Comparison of ENCODE assay signal across 1 cellular context in the genomic region with DNA sequence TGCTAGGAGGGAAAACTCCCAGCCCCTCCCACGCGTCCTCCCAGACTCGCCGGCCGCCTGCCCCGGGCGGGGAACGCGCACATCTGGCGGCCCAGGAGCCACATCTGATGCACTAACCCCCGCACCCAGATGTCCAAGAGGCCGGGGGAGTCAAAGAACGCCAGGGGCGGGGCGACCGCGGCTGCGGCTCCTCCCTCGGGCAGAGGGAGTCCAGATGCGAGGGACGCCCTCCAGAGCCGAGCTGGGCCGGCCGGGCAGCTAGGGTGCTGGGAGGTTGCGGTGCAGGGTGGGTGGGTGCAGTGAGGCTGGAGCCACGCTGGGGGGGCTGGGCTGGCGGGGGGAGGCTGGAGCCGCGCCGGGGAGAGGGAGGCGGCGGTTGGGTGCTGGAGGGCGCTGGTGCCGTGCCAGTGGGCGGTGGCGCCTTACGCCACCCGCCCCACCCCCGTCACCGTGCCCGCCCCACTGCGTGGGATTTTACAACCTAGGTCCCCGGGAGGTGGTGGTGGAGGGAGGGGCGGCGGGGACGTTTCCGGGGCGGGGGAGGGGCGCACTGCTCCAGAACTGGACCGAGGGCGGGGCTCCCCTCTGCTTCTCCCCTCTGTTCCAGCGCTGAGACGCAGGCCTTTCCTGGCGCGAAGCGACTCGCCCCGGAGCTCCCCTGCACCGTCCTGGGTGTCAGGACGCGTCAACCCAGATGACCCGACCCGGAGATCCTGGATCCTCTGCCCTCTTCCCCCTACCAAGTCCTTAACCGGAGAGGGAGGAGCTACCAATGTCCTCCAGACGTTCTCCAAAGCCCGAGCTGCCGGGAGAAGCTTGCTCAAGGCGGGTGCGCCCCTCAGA.
TF ChIP-seq lines count a peak whose summit lies in the region.

No MANE protein-coding gene starts in this region.

TF ChIP-seq in K562, 482 proteins besides CTCF, POLR2A, EP300 and RAD21 (continued from another document and continues in another):
- TF ChIP-seq SMAD4 (CRISPR knock-in tag; conservative IDR thresholded peaks at IDR 0.05), result peak; percentile 96
- no peak for TF ChIP-seq DNMT1 (IDR thresholded peaks at IDR 0.05)
- no peak for TF ChIP-seq TSC22D4 (tag; IDR thresholded peaks at IDR 0.05)
- no peak for TF ChIP-seq ZNF584 (CRISPR knock-in tag; IDR thresholded peaks at IDR 0.05; ENCODE audit: low read depth)
- no peak; the same call in 1 of the 2 replicates for TF ChIP-seq BHLHE40 (IDR thresholded peaks at IDR 0.05; ENCODE audit: low read length)
- no peak for TF ChIP-seq ZNF740 (CRISPR knock-in tag; IDR thresholded peaks at IDR 0.05)
- TF ChIP-seq ZNF740 (tag; IDR thresholded peaks at IDR 0.05), result peak in 1 of 2 experiments; percentile 66; a peak in 1 of 4 replicates
- TF ChIP-seq PYGO2 (tag; IDR thresholded peaks at IDR 0.05), result no peak
- TF ChIP-seq KDM5B (IDR thresholded peaks at IDR 0.05; ENCODE audit: insufficient replicate concordance, low read depth, low read length), result peak; percentile 90
- no peak for TF ChIP-seq PTBP1 (IDR thresholded peaks at IDR 0.05; ENCODE audit: low read depth, low read length)
- TF ChIP-seq, protein P1, sequence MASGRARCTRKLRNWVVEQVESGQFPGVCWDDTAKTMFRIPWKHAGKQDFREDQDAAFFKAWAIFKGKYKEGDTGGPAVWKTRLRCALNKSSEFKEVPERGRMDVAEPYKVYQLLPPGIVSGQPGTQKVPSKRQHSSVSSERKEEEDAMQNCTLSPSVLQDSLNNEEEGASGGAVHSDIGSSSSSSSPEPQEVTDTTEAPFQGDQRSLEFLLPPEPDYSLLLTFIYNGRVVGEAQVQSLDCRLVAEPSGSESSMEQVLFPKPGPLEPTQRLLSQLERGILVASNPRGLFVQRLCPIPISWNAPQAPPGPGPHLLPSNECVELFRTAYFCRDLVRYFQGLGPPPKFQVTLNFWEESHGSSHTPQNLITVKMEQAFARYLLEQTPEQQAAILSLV (tag; IDR thresholded peaks at IDR 0.05), result no peak
- TF ChIP-seq TAF9B (IDR thresholded peaks at IDR 0.05; ENCODE audit: partially characterized antibody), result peak; percentile 82
- TF ChIP-seq, protein P2, sequence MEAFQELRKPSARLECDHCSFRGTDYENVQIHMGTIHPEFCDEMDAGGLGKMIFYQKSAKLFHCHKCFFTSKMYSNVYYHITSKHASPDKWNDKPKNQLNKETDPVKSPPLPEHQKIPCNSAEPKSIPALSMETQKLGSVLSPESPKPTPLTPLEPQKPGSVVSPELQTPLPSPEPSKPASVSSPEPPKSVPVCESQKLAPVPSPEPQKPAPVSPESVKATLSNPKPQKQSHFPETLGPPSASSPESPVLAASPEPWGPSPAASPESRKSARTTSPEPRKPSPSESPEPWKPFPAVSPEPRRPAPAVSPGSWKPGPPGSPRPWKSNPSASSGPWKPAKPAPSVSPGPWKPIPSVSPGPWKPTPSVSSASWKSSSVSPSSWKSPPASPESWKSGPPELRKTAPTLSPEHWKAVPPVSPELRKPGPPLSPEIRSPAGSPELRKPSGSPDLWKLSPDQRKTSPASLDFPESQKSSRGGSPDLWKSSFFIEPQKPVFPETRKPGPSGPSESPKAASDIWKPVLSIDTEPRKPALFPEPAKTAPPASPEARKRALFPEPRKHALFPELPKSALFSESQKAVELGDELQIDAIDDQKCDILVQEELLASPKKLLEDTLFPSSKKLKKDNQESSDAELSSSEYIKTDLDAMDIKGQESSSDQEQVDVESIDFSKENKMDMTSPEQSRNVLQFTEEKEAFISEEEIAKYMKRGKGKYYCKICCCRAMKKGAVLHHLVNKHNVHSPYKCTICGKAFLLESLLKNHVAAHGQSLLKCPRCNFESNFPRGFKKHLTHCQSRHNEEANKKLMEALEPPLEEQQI (IDR thresholded peaks at IDR 0.05), result no peak
- TF ChIP-seq HNRNPUL1 (IDR thresholded peaks at IDR 0.05; ENCODE audit: low read length), result no peak
- peak in 1 of 2 experiments; percentile 42; a peak in 1 of 3 replicates for TF ChIP-seq CBX3 (IDR thresholded peaks at IDR 0.05; ENCODE audit: borderline replicate concordance in 1 of 2, low read length in 2 of 2)
- TF ChIP-seq CREBBP (IDR thresholded peaks at IDR 0.05; ENCODE audit: low read depth, low read length), result no peak
- TF ChIP-seq, protein P3, sequence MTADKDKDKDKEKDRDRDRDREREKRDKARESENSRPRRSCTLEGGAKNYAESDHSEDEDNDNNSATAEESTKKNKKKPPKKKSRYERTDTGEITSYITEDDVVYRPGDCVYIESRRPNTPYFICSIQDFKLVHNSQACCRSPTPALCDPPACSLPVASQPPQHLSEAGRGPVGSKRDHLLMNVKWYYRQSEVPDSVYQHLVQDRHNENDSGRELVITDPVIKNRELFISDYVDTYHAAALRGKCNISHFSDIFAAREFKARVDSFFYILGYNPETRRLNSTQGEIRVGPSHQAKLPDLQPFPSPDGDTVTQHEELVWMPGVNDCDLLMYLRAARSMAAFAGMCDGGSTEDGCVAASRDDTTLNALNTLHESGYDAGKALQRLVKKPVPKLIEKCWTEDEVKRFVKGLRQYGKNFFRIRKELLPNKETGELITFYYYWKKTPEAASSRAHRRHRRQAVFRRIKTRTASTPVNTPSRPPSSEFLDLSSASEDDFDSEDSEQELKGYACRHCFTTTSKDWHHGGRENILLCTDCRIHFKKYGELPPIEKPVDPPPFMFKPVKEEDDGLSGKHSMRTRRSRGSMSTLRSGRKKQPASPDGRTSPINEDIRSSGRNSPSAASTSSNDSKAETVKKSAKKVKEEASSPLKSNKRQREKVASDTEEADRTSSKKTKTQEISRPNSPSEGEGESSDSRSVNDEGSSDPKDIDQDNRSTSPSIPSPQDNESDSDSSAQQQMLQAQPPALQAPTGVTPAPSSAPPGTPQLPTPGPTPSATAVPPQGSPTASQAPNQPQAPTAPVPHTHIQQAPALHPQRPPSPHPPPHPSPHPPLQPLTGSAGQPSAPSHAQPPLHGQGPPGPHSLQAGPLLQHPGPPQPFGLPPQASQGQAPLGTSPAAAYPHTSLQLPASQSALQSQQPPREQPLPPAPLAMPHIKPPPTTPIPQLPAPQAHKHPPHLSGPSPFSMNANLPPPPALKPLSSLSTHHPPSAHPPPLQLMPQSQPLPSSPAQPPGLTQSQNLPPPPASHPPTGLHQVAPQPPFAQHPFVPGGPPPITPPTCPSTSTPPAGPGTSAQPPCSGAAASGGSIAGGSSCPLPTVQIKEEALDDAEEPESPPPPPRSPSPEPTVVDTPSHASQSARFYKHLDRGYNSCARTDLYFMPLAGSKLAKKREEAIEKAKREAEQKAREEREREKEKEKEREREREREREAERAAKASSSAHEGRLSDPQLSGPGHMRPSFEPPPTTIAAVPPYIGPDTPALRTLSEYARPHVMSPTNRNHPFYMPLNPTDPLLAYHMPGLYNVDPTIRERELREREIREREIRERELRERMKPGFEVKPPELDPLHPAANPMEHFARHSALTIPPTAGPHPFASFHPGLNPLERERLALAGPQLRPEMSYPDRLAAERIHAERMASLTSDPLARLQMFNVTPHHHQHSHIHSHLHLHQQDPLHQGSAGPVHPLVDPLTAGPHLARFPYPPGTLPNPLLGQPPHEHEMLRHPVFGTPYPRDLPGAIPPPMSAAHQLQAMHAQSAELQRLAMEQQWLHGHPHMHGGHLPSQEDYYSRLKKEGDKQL (CRISPR knock-in tag; IDR thresholded peaks at IDR 0.05; ENCODE audit: borderline replicate concordance), result 0 out of 2 replicates have a peak, but pooled peaks have one; percentile 73
- no peak for TF ChIP-seq ZNF699 (CRISPR knock-in tag; IDR thresholded peaks at IDR 0.05; ENCODE audit: insufficient replicate concordance)
- TF ChIP-seq ZNF212 (CRISPR knock-in tag; IDR thresholded peaks at IDR 0.05), result no peak
- TF ChIP-seq, protein P4, sequence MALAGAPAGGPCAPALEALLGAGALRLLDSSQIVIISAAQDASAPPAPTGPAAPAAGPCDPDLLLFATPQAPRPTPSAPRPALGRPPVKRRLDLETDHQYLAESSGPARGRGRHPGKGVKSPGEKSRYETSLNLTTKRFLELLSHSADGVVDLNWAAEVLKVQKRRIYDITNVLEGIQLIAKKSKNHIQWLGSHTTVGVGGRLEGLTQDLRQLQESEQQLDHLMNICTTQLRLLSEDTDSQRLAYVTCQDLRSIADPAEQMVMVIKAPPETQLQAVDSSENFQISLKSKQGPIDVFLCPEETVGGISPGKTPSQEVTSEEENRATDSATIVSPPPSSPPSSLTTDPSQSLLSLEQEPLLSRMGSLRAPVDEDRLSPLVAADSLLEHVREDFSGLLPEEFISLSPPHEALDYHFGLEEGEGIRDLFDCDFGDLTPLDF (CRISPR knock-in tag; IDR thresholded peaks at IDR 0.05), result peak; percentile 75
- no peak for TF ChIP-seq NR2C1 (IDR thresholded peaks at IDR 0.05)
- TF ChIP-seq NR2C1 (tag; IDR thresholded peaks at IDR 0.05), result no peak
- no peak; the same call in 1 of the 2 replicates for TF ChIP-seq TAF7 (tag; IDR thresholded peaks at IDR 0.05)
- no peak for TF ChIP-seq ZNF224 (CRISPR knock-in tag; IDR thresholded peaks at IDR 0.05)
- no peak for TF ChIP-seq ZNF23 (CRISPR knock-in tag; IDR thresholded peaks at IDR 0.05)
- TF ChIP-seq, protein P5, sequence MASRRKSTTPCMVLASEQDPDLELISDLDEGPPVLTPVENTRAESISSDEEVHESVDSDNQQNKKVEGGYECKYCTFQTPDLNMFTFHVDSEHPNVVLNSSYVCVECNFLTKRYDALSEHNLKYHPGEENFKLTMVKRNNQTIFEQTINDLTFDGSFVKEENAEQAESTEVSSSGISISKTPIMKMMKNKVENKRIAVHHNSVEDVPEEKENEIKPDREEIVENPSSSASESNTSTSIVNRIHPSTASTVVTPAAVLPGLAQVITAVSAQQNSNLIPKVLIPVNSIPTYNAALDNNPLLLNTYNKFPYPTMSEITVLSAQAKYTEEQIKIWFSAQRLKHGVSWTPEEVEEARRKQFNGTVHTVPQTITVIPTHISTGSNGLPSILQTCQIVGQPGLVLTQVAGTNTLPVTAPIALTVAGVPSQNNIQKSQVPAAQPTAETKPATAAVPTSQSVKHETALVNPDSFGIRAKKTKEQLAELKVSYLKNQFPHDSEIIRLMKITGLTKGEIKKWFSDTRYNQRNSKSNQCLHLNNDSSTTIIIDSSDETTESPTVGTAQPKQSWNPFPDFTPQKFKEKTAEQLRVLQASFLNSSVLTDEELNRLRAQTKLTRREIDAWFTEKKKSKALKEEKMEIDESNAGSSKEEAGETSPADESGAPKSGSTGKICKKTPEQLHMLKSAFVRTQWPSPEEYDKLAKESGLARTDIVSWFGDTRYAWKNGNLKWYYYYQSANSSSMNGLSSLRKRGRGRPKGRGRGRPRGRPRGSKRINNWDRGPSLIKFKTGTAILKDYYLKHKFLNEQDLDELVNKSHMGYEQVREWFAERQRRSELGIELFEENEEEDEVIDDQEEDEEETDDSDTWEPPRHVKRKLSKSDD (conservative IDR thresholded peaks at IDR 0.05; ENCODE audit: low read length), result no peak
- TF ChIP-seq PTRF (tag; IDR thresholded peaks at IDR 0.05), result no peak
- TF ChIP-seq ZBED1 (IDR thresholded peaks at IDR 0.05), result no peak
- TF ChIP-seq PCBP2 (IDR thresholded peaks at IDR 0.05; ENCODE audit: low read depth, low read length, poor library complexity, severe bottlenecking), result no peak
- TF ChIP-seq, protein P6, sequence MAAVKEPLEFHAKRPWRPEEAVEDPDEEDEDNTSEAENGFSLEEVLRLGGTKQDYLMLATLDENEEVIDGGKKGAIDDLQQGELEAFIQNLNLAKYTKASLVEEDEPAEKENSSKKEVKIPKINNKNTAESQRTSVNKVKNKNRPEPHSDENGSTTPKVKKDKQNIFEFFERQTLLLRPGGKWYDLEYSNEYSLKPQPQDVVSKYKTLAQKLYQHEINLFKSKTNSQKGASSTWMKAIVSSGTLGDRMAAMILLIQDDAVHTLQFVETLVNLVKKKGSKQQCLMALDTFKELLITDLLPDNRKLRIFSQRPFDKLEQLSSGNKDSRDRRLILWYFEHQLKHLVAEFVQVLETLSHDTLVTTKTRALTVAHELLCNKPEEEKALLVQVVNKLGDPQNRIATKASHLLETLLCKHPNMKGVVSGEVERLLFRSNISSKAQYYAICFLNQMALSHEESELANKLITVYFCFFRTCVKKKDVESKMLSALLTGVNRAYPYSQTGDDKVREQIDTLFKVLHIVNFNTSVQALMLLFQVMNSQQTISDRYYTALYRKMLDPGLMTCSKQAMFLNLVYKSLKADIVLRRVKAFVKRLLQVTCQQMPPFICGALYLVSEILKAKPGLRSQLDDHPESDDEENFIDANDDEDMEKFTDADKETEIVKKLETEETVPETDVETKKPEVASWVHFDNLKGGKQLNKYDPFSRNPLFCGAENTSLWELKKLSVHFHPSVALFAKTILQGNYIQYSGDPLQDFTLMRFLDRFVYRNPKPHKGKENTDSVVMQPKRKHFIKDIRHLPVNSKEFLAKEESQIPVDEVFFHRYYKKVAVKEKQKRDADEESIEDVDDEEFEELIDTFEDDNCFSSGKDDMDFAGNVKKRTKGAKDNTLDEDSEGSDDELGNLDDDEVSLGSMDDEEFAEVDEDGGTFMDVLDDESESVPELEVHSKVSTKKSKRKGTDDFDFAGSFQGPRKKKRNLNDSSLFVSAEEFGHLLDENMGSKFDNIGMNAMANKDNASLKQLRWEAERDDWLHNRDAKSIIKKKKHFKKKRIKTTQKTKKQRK (IDR thresholded peaks at IDR 0.05; ENCODE audit: borderline replicate concordance, low read depth, low read length), result no peak
- no peak for TF ChIP-seq ZFPM2 (CRISPR knock-in tag; IDR thresholded peaks at IDR 0.05)
- no peak for TF ChIP-seq GTF2A2 (tag; IDR thresholded peaks at IDR 0.05)
- TF ChIP-seq ZNF57 (CRISPR knock-in tag; IDR thresholded peaks at IDR 0.05), result 0 out of 2 replicates have a peak, but pooled peaks have one; percentile 50
- TF ChIP-seq CBFA2T3 (IDR thresholded peaks at IDR 0.05), result peak; percentile 94
- TF ChIP-seq SRSF1 (IDR thresholded peaks at IDR 0.05; ENCODE audit: low read depth, low read length), result no peak
- peak; percentile 69 for TF ChIP-seq MAX (CRISPR knock-in tag; IDR thresholded peaks at IDR 0.05)
- TF ChIP-seq SRSF7 (optimal IDR thresholded peaks at IDR 0.05; ENCODE audit: low read depth, low read length), result no peak
- TF ChIP-seq ZKSCAN8 (CRISPR knock-in tag; IDR thresholded peaks at IDR 0.05), result peak; percentile 59; the same call in 1 of the 2 replicates
- no peak for TF ChIP-seq USF2 (CRISPR knock-in tag; IDR thresholded peaks at IDR 0.05)
